ENCODE assay signal across 1 cellular context in genomic region chr3:18790384-18790783, GRCh38.
TF ChIP-seq lines count a peak whose summit lies in the region.

No MANE protein-coding gene starts in this region.

TF ChIP-seq in GM23338, 12 proteins besides CTCF, POLR2A, EP300 and RAD21:
- TF ChIP-seq CREB1 (CRISPR knock-in tag; IDR thresholded peaks at IDR 0.05; ENCODE audit: low read depth), result no peak
- TF ChIP-seq EZH2 (IDR thresholded peaks at IDR 0.05; ENCODE audit: low read depth, unreplicated experiment), result no peak
- TF ChIP-seq EZH2phosphoT487 (IDR thresholded peaks at IDR 0.05; ENCODE audit: unreplicated experiment), result no peak
- TF ChIP-seq, protein P1, sequence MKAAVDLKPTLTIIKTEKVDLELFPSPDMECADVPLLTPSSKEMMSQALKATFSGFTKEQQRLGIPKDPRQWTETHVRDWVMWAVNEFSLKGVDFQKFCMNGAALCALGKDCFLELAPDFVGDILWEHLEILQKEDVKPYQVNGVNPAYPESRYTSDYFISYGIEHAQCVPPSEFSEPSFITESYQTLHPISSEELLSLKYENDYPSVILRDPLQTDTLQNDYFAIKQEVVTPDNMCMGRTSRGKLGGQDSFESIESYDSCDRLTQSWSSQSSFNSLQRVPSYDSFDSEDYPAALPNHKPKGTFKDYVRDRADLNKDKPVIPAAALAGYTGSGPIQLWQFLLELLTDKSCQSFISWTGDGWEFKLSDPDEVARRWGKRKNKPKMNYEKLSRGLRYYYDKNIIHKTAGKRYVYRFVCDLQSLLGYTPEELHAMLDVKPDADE (IDR thresholded peaks at IDR 0.05), result no peak
- TF ChIP-seq ZNF331 (CRISPR knock-in tag; IDR thresholded peaks at IDR 0.05; ENCODE audit: low read depth), result no peak
- TF ChIP-seq STAT1 (IDR thresholded peaks at IDR 0.05; ENCODE audit: unreplicated experiment), result no peak
- TF ChIP-seq, protein P2, sequence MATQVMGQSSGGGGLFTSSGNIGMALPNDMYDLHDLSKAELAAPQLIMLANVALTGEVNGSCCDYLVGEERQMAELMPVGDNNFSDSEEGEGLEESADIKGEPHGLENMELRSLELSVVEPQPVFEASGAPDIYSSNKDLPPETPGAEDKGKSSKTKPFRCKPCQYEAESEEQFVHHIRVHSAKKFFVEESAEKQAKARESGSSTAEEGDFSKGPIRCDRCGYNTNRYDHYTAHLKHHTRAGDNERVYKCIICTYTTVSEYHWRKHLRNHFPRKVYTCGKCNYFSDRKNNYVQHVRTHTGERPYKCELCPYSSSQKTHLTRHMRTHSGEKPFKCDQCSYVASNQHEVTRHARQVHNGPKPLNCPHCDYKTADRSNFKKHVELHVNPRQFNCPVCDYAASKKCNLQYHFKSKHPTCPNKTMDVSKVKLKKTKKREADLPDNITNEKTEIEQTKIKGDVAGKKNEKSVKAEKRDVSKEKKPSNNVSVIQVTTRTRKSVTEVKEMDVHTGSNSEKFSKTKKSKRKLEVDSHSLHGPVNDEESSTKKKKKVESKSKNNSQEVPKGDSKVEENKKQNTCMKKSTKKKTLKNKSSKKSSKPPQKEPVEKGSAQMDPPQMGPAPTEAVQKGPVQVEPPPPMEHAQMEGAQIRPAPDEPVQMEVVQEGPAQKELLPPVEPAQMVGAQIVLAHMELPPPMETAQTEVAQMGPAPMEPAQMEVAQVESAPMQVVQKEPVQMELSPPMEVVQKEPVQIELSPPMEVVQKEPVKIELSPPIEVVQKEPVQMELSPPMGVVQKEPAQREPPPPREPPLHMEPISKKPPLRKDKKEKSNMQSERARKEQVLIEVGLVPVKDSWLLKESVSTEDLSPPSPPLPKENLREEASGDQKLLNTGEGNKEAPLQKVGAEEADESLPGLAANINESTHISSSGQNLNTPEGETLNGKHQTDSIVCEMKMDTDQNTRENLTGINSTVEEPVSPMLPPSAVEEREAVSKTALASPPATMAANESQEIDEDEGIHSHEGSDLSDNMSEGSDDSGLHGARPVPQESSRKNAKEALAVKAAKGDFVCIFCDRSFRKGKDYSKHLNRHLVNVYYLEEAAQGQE (IDR thresholded peaks at IDR 0.05; ENCODE audit: unreplicated experiment), result no peak
- TF ChIP-seq ZNF462 (CRISPR knock-in tag; IDR thresholded peaks at IDR 0.05), result no peak
- TF ChIP-seq POLR2AphosphoS5 (IDR thresholded peaks at IDR 0.05; ENCODE audit: low read depth), result no peak
- no peak for TF ChIP-seq ZNF114 (CRISPR knock-in tag; IDR thresholded peaks at IDR 0.05)
- no peak for TF ChIP-seq JUNB (IDR thresholded peaks at IDR 0.05; ENCODE audit: unreplicated experiment)
- no peak for TF ChIP-seq NANOG (IDR thresholded peaks at IDR 0.05; ENCODE audit: borderline replicate concordance)
TF ChIP-seq in GM23338: peak in this region for 0.
